ENCODE assay signal across 11 cellular contexts in the genomic region with DNA sequence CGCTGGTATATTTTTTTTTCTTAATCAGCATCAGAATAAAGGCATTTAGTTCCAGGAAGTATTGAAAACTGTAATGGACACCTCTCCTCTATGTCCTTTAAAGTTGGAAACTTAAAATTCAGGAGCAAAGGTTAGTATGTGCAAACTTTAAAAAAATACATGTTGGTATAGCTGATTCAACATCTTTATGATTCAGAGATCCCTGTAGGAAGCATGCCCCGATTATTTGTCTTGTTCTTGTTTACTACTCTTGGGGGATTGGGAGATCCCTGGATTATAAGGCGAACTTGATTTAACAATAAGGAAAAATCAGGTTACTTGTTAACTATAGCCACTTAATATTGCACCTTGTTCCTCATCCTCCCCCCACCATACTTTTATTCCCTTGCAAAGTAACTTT. TPM values are rescaled to one million over a fixed set of nuclear protein-coding genes. Genes with fewer than 3 reads are reported as not detected.
DNase-seq lines count a peak whose midpoint lies in the region; ATAC-seq, FAIRE-seq and TF ChIP-seq lines count a peak whose summit lies in the region.
"Had no signal": no experiment of that assay in that cellular context is flagged by ENCODE, and none has a peak within 500 bp of the region (broad histone marks: within the 10 kb centered on the region; RNA-seq: fewer than 3 reads in every experiment).

No MANE protein-coding gene starts in this region.

- in situ Hi-C loops in astrocyte of the cerebellum (cut with HindIII; ENCODE audit: low sequenced_read_pairs) = no loop called here

- H3K36me3 ChIP-seq in iPS-20b (ENCODE audit: insufficient read depth, low read depth, low read length) (no peaks in the 10 kb centered on the region), small intestine (ENCODE audit: control insufficient read depth in 2 of 2, insufficient read depth in 2 of 2, low read length in 2 of 2) (no peaks in the 10 kb centered on the region), vagina (no peaks in the 10 kb centered on the region)
- H3K36me3 ChIP-seq: ascending aorta had no signal

- CTCF ChIA-PET in activated naive CD4-positive, alpha-beta T cell treated with anti-CD3 and anti-CD28 coated beads for 36 hours (lab: Charles Lee) = interaction anchor here (1.1 kb wide), 1 partner anchor 28 kb away, joined by 3 read pairs; no protein-coding TSS in a partner anchor

- FAIRE-seq in small intestine (lab: Jason Lieb, UNC) = no peak

- peak overlapping the region; percentile 7; the same call in 1 of the 2 replicates for H3K9ac ChIP-seq in iPS-20b (ENCODE audit: low read depth, low read length)

- WGBS in small intestine, 3 donors = 9 to 58% (median 19%) methylated on average over 3 of the region's 3 CpGs

- intact Hi-C loops in activated naive CD4-positive, alpha-beta T cell treated with anti-CD3 and anti-CD28 coated beads for 36 hours (cut with micrococcal nuclease) = no loop called here
- intact Hi-C loops in vagina (cut with DNase I) = no loop called here

- H3K27me3 Mint-ChIP-seq in activated naive CD4-positive, alpha-beta T cell treated with anti-CD3 and anti-CD28 coated beads for 36 hours (ENCODE audit: low read depth) = peaks cover 11% of the 10 kb centered on the region

- ATAC-seq in HG02571 (IDR thresholded peaks at IDR 0.05; ENCODE audit: unreplicated experiment) = no peak

- H3K4me3 ChIP-seq in astrocyte of the cerebellum (ENCODE audit: low read depth, low read length) (peak overlapping the region; percentile 93), iPS-20b (ENCODE audit: low read length) (peak overlapping the region; percentile 78), small intestine (ENCODE audit: low read depth in 1 of 2, low read length in 2 of 2) (peak overlapping the region; percentile 53 to 81), vagina (peak overlapping the region in 1 of 2 donors; percentile 56)

- no peak for DNase-seq in activated naive CD4-positive, alpha-beta T cell treated with anti-CD3 and anti-CD28 coated beads for 36 hours
- no peak for DNase-seq in activated naive CD4-positive, alpha-beta T cell treated with Interleukin-2 at 50 U/mL for 16 hours
- DNase-seq in astrocyte of the cerebellum (ENCODE audit: low read depth) (no peak), small intestine (peak; percentile 53), T1000 (lab: John Stamatoyannopoulos, UW) (no peak), vagina (ENCODE audit: extremely low spot score in 2 of 2) (no peak)
- DNase-seq: NCI-H1092 had no signal

- H3K4me1 ChIP-seq in iPS-20b (ENCODE audit: insufficient read depth, low read length) (peaks cover 13% of the 10 kb centered on the region; the same call in 1 of the 2 replicates), small intestine (ENCODE audit: control insufficient read depth in 2 of 2, insufficient read depth in 1 of 2, low read depth in 1 of 2, low read length in 1 of 2) (peaks cover 2% of the 10 kb centered on the region in 2 donors), vagina (peaks cover 18% of the 10 kb centered on the region)

- peak overlapping the region; percentile 9 for H3K4me3 Mint-ChIP-seq in activated naive CD4-positive, alpha-beta T cell treated with anti-CD3 and anti-CD28 coated beads for 36 hours

- H3K4me1 Mint-ChIP-seq in activated naive CD4-positive, alpha-beta T cell treated with anti-CD3 and anti-CD28 coated beads for 36 hours (ENCODE audit: low read depth) = peaks cover 16% of the 10 kb centered on the region

- H3K9me3 Mint-ChIP-seq in activated naive CD4-positive, alpha-beta T cell treated with anti-CD3 and anti-CD28 coated beads for 36 hours = no peaks in the 10 kb centered on the region

- peaks cover 46% of the 10 kb centered on the region; the same call in 1 of the 2 replicates for H3K27me3 ChIP-seq in iPS-20b (ENCODE audit: insufficient read depth, low read length)
- H3K27me3 ChIP-seq in small intestine (ENCODE audit: control insufficient read depth in 2 of 2, insufficient read depth in 2 of 2, low read length in 2 of 2) = peaks cover 0 to 2% of the 10 kb centered on the region in 2 donors
- H3K27me3 ChIP-seq in vagina = no peaks in the 10 kb centered on the region
- H3K27me3 ChIP-seq: ascending aorta had no signal

- H3K9me3 ChIP-seq in iPS-20b (ENCODE audit: insufficient read depth, low read depth, low read length) (no peaks in the 10 kb centered on the region), small intestine (ENCODE audit: control insufficient read depth, low read depth) (no peaks in the 10 kb centered on the region), vagina (no peaks in the 10 kb centered on the region)
- H3K9me3 ChIP-seq: ascending aorta had no signal

- no peak overlapping the region for H3K27ac Mint-ChIP-seq in activated naive CD4-positive, alpha-beta T cell treated with anti-CD3 and anti-CD28 coated beads for 36 hours

- TF ChIP-seq CTCF in astrocyte of the cerebellum (IDR thresholded peaks at IDR 0.05; ENCODE audit: low read depth, low read length, missing control alignments) (no peak), vagina (IDR thresholded peaks at IDR 0.05) (no peak)

- H3K36me3 Mint-ChIP-seq in activated naive CD4-positive, alpha-beta T cell treated with anti-CD3 and anti-CD28 coated beads for 36 hours (ENCODE audit: low read depth) = peaks cover 2% of the 10 kb centered on the region

- H3K27ac ChIP-seq in iPS-20b (ENCODE audit: low read length) = no peak overlapping the region
- H3K27ac ChIP-seq in small intestine (ENCODE audit: low read depth in 1 of 2, low read length in 1 of 2) = peak overlapping the region; percentile 88 to 92
- H3K27ac ChIP-seq in vagina = no peak overlapping the region
- H3K27ac ChIP-seq: ascending aorta had no signal

- no peak for TF ChIP-seq POLR2A in vagina (IDR thresholded peaks at IDR 0.05)

RNA-seq across cellular contexts. Expression of gene F2RL1, which starts 1.7 kb away (rescaled TPM):
- 1 to 10 TPM; 2.9 to 3.0 TPM for total RNA-seq in activated naive CD4-positive, alpha-beta T cell treated with anti-CD3 and anti-CD28 coated beads for 36 hours
- polyA plus RNA-seq in small intestine = 10 to 100 TPM; 33.0 to 38.0 (median 35.7) TPM
- total RNA-seq in vagina = 6.6 TPM

RNA-seq across cellular contexts. Expression of gene S100Z, which starts 29.3 kb away (rescaled TPM):
- 1 to 10 TPM in 1 of 2 experiments, under 1 TPM in 1; 0.81 to 1.1 TPM for total RNA-seq in activated naive CD4-positive, alpha-beta T cell treated with anti-CD3 and anti-CD28 coated beads for 36 hours
- polyA plus RNA-seq in small intestine = under 1 TPM in 2 of 3 donors, not detected in 1; 0.03 to 0.54 TPM
- not detected for total RNA-seq in vagina
- total RNA-seq: ascending aorta, pulmonary artery endothelial cell had no signal

Comparison
In these comparisons a context has a peak if more than half of its experiments do, and no peak if none do; other contexts are left out.
1. H3K27ac ChIP-seq: peak in small intestine (2 of 2); none in iPS-20b (single experiment) and vagina (single experiment).